ENCODE assay signal across 13 cellular contexts in the genomic region with DNA sequence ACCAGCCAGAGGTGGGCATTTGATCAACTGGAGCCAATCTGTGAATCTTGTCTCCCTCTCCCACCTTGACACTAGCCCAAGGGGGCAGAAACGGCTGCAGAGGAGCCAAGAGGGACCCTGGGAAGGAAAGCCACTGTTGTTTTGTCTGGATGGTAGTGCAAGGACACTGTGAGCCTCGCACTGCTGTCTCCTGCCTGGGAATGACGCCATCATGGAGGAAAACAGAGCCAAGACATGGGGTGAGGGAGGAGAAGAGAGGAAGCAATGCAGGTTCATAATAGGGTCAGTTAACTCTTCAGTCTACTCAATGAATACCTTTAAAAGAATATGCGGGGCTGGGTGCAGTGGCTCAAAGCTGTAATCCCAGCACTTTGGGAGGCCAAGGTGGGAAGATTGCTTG.
"Had no signal": no experiment of that assay in that cellular context is flagged by ENCODE, and none has a peak within 500 bp of the region (broad histone marks: within the 10 kb centered on the region; RNA-seq: fewer than 3 reads in every experiment).

No MANE protein-coding gene starts in this region.

- H3K36me3 ChIP-seq: lower lobe of right lung, transverse colon had no signal

- H3K27ac Mint-ChIP-seq: activated CD8-positive, alpha-beta memory T cell treated with anti-CD3 and anti-CD28 coated beads, Interleukin-2, amount 10 ng/mL, durations not matched to agents 7 days and 5 days; activated naive CD8-positive, alpha-beta T cell treated with anti-CD3 and anti-CD28 coated beads, Interleukin-2, amount 10 ng/mL, durations not matched to agents 7 days and 5 days; dendritic cell treated with granulocyte-macrophage colony-stimulating factor and Interleukin-4, amounts not matched to agents 40 ng/mL and 50 ng/mL, for 4 days; naive thymus-derived CD8-positive, alpha-beta T cell had no signal

- H3K4me1 Mint-ChIP-seq: activated CD8-positive, alpha-beta memory T cell treated with anti-CD3 and anti-CD28 coated beads, Interleukin-2, amount 10 ng/mL, durations not matched to agents 7 days and 5 days; activated naive CD8-positive, alpha-beta T cell treated with anti-CD3 and anti-CD28 coated beads, Interleukin-2, amount 10 ng/mL, durations not matched to agents 7 days and 5 days; naive thymus-derived CD8-positive, alpha-beta T cell had no signal

- H3K36me3 Mint-ChIP-seq: activated CD8-positive, alpha-beta memory T cell treated with anti-CD3 and anti-CD28 coated beads, Interleukin-2, amount 10 ng/mL, durations not matched to agents 7 days and 5 days; activated naive CD8-positive, alpha-beta T cell treated with anti-CD3 and anti-CD28 coated beads, Interleukin-2, amount 10 ng/mL, durations not matched to agents 7 days and 5 days; naive thymus-derived CD8-positive, alpha-beta T cell had no signal

- H3K9me3 Mint-ChIP-seq: dendritic cell treated with granulocyte-macrophage colony-stimulating factor and Interleukin-4, amounts not matched to agents 40 ng/mL and 50 ng/mL, for 4 days had no signal

- H3K27me3 ChIP-seq: transverse colon had no signal

- H3K4me3 ChIP-seq: lower lobe of right lung had no signal

- H3K27ac ChIP-seq: lower lobe of right lung had no signal

- H3K9me3 ChIP-seq: lower lobe of right lung, transverse colon had no signal

- H3K4me3 Mint-ChIP-seq: activated CD8-positive, alpha-beta memory T cell treated with anti-CD3 and anti-CD28 coated beads, Interleukin-2, amount 10 ng/mL, durations not matched to agents 7 days and 5 days; activated naive CD8-positive, alpha-beta T cell treated with anti-CD3 and anti-CD28 coated beads, Interleukin-2, amount 10 ng/mL, durations not matched to agents 7 days and 5 days; dendritic cell treated with granulocyte-macrophage colony-stimulating factor and Interleukin-4, amounts not matched to agents 40 ng/mL and 50 ng/mL, for 4 days; endodermal cell; naive thymus-derived CD8-positive, alpha-beta T cell had no signal

- DNase-seq: activated CD4-positive, alpha-beta T cell treated with anti-CD3 and anti-CD28 coated beads, Interleukin-2, amount 50 U/mL, for 4 hours; activated CD4-positive, CD25-positive, alpha-beta regulatory T cell treated with anti-CD3 and anti-CD28 coated beads, Interleukin-2, amount 50 U/mL, for 72 hours; activated CD8-positive, alpha-beta memory T cell treated with anti-CD3 and anti-CD28 coated beads, Interleukin-2, amount 10 ng/mL, durations not matched to agents 7 days and 5 days; activated gamma-delta T cell treated with Interleukin-2 at 50 U/mL for 16 hours; activated naive CD8-positive, alpha-beta T cell treated with anti-CD3 and anti-CD28 coated beads, Interleukin-2, amount 10 ng/mL, durations not matched to agents 7 days and 5 days; activated T-cell treated with anti-CD3 and anti-CD28 coated beads, Interleukin-2, amount 50 U/mL, for 48 hours; aorta; endodermal cell; erythroblast; lower lobe of right lung; naive thymus-derived CD8-positive, alpha-beta T cell; transverse colon had no signal

- ATAC-seq: activated CD8-positive, alpha-beta memory T cell treated with anti-CD3 and anti-CD28 coated beads, Interleukin-2, amount 10 ng/mL, durations not matched to agents 7 days and 5 days; naive thymus-derived CD8-positive, alpha-beta T cell had no signal
